Comparison of ENCODE assay signal across 18 cellular contexts in the genomic region with DNA sequence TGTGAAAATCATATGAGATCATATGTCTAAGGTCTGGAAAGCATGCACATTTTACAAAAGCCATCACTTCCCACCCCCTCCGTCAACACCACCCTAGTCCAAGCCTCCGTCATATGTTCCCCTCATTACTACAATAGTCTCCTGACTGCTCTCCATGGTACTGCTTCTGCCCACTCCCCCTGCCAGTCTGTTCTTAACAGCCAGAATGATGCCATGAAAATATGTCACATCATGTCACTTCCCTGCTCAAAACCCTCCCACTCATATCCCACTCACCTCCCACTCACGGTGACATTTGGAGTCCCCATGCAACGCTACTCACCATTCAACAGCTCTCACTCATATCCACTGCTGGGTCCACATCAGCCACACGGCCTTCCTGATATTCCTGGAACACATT.
DNase-seq lines count a peak whose midpoint lies in the region; ATAC-seq, FAIRE-seq and TF ChIP-seq lines count a peak whose summit lies in the region.
"Had no signal": no experiment of that assay in that cellular context is flagged by ENCODE, and none has a peak within 500 bp of the region (broad histone marks: within the 10 kb centered on the region; RNA-seq: fewer than 3 reads in every experiment).

No MANE protein-coding gene starts in this region.

- H3K79me2 ChIP-seq in HepG2 (ENCODE audit: insufficient read depth, low read length) = no peaks in the 10 kb centered on the region
- no peaks in the 10 kb centered on the region for H3K79me2 ChIP-seq in GM12878 (ENCODE audit: control insufficient read depth, insufficient read depth, low read length)

- H3K4me2 ChIP-seq in HepG2 (ENCODE audit: low read depth, low read length) (no peak overlapping the region), GM12878 (ENCODE audit: control insufficient read depth, insufficient read depth) (no peak overlapping the region)

- ATAC-seq in HepG2 (no peak), right lobe of liver (no peak), GM12878 (no peak), lower lobe of right lung (no peak)

- RAD21 ChIA-PET in GM12878 (lab: Charles Lee; ENCODE audit: unreplicated experiment) = no interaction called here

- no peak overlapping the region for H3K4me3 ChIP-seq in HepG2 (replicated peaks in 1 of 3; ENCODE audit: insufficient read depth in 1 of 3, low read depth in 2 of 3, low read length in 3 of 3)
- no peak overlapping the region for H3K4me3 ChIP-seq in right lobe of liver
- no peak overlapping the region for H3K4me3 ChIP-seq in GM12878
- no peak overlapping the region for H3K4me3 ChIP-seq in liver (ENCODE audit: low read depth in 1 of 3, low read length in 3 of 3)
- H3K4me3 ChIP-seq in lower lobe of right lung = no peak overlapping the region
- H3K4me3 ChIP-seq: HAP-1 had no signal

- DNase-seq in HepG2 (ENCODE audit: low spot score) (no peak), right lobe of liver (no peak), GM12878 (ENCODE audit: low read depth, low spot score) (no peak), lower lobe of right lung (no peak), midbrain (lab: John Stamatoyannopoulos, UW) (no peak)
- no peak for DNase-seq in activated CD4-positive, alpha-beta T cell treated with anti-CD3 and anti-CD28 coated beads for 4 hours
- DNase-seq in activated naive CD4-positive, alpha-beta T cell treated with Interleukin-2 at 50 U/mL for 16 hours = no peak
- DNase-seq: 8988T; ACHN; C1 segment of cervical spinal cord; Calu3; CD4-positive, alpha-beta T cell; DMS 273 treated with DMSO at 0.1 percent for 48 hours; GOT3 had no signal

- WGBS in HepG2 (ENCODE audit: low lambda C conversion rate) = 34% methylated on average over 5 of the region's 5 CpGs
- WGBS in right lobe of liver (ENCODE audit: insufficient coverage, low coverage, low lambda C conversion rate, missing lambda C conversion rate) = 61% methylated on average over 5 of the region's 5 CpGs
- WGBS in GM12878 (ENCODE audit: insufficient coverage, insufficient replicate concordance, low lambda C conversion rate, missing lambda C conversion rate) = 75% methylated on average over 5 of the region's 5 CpGs
- 65% methylated on average over 5 of the region's 5 CpGs for WGBS in liver

- BruUV-seq in HepG2 (replicated peaks; lab: Mats Ljungman, UMichigan) = no TSS peak
- BruUV-seq in GM12878 (replicated peaks; lab: Mats Ljungman, UMichigan) = no TSS peak

- in situ Hi-C loops in HepG2 (cut with HindIII; ENCODE audit: extremely low pct_ligation_motif_present, low pct_unique_long_range_greater_than_20kb) = no loop called here
- in situ Hi-C loops in GM12878 (cut with MboI) = no loop called here

- no peak overlapping the region for H2AFZ ChIP-seq in HepG2 (ENCODE audit: low read length)
- H2AFZ ChIP-seq in GM12878 (ENCODE audit: control insufficient read depth, low read depth, low read length) = no peak overlapping the region

- H3K4me1 ChIP-seq in HepG2 (ENCODE audit: insufficient read depth, low read length) (no peaks in the 10 kb centered on the region), right lobe of liver (no peaks in the 10 kb centered on the region), GM12878 (ENCODE audit: control insufficient read depth, insufficient read depth, low read length) (no peaks in the 10 kb centered on the region), liver (ENCODE audit: control insufficient read depth in 4 of 4, insufficient read depth in 4 of 4, low read length in 3 of 4) (no peaks in the 10 kb centered on the region), lower lobe of right lung (no peaks in the 10 kb centered on the region)
- H3K4me1 ChIP-seq: HAP-1 had no signal

- SMC1A ChIA-PET in GM12878 (lab: Charles Lee; ENCODE audit: uncharacterized antibody, unreplicated experiment) = interaction anchor here (1.0 to 2.2 kb wide), 2 partner anchors 9 to 33 kb away, joined by 3 to 5 read pairs; no protein-coding TSS in a partner anchor

- no peaks in the 10 kb centered on the region for H4K20me1 ChIP-seq in HepG2 (ENCODE audit: insufficient read depth, low read length)
- H4K20me1 ChIP-seq in GM12878 (ENCODE audit: control insufficient read depth, insufficient read depth) = no peaks in the 10 kb centered on the region

- TF ChIP-seq CTCF in HepG2 (CRISPR knock-in tag; IDR thresholded peaks at IDR 0.05) = no peak
- TF ChIP-seq CTCF in right lobe of liver (IDR thresholded peaks at IDR 0.05) = no peak
- TF ChIP-seq CTCF in GM12878 (IDR thresholded peaks at IDR 0.05 in 2 of 3, conservative IDR thresholded peaks at IDR 0.05 in 1 of 3; ENCODE audit: control insufficient read depth in 2 of 3, extremely low read depth in 1 of 3, insufficient read depth in 1 of 3, low read depth in 3 of 3, low read length in 3 of 3) = no peak
- no peak for TF ChIP-seq CTCF in liver (IDR thresholded peaks at IDR 0.05; ENCODE audit: low read depth, low read length, missing input control)
- TF ChIP-seq CTCF in lower lobe of right lung (IDR thresholded peaks at IDR 0.05) = no peak

- H3K27ac ChIP-seq in HepG2 (ENCODE audit: extremely low read length, insufficient read depth, low read length) (no peak overlapping the region), right lobe of liver (no peak overlapping the region), GM12878 (ENCODE audit: control insufficient read depth, insufficient read depth) (no peak overlapping the region), liver (ENCODE audit: low read depth in 1 of 2, low read length in 2 of 2) (no peak overlapping the region), lower lobe of right lung (no peak overlapping the region)
- H3K27ac ChIP-seq: HL-60 had no signal

- no peak overlapping the region for H3K9ac ChIP-seq in HepG2 (ENCODE audit: insufficient read depth, low read depth, low read length)
- no peak overlapping the region for H3K9ac ChIP-seq in GM12878 (ENCODE audit: control insufficient read depth, insufficient read depth, low read length)
- H3K9ac ChIP-seq in liver (ENCODE audit: low read depth in 1 of 2, low read length in 2 of 2) = no peak overlapping the region

- CTCF ChIA-PET in HepG2 (lab: Yijun Ruan, JAX; ENCODE audit: low intra/inter-chr PET ratio, low total read pairs) = no interaction called here
- CTCF ChIA-PET in GM12878 (lab: Yijun Ruan, JAX) = interaction anchor here (1.4 to 1.6 kb wide), 2 partner anchors 27 to 33 kb away, joined by 3 to 4 read pairs; no protein-coding TSS in a partner anchor

- intact Hi-C loops in HepG2 (cut with micrococcal nuclease; ENCODE audit: unreplicated experiment) = no loop called here
- intact Hi-C loops in right lobe of liver (cut with DNase I) = no loop called here
- intact Hi-C loops in GM12878 (cut with micrococcal nuclease; ENCODE audit: unreplicated experiment) = no loop called here
- intact Hi-C loops in lower lobe of right lung (cut with DNase I) = no loop called here

- no peak for TF ChIP-seq RAD21 in HepG2 (CRISPR knock-in tag; IDR thresholded peaks at IDR 0.05)
- TF ChIP-seq RAD21 in GM12878 (IDR thresholded peaks at IDR 0.05; ENCODE audit: insufficient read depth, low read depth, low read length) = no peak
- no peak for TF ChIP-seq RAD21 in liver (IDR thresholded peaks at IDR 0.05)

- H3K27me3 ChIP-seq in HepG2 (ENCODE audit: control insufficient read depth in 1 of 2, insufficient read depth in 2 of 2, low read length in 2 of 2) = no peaks in the 10 kb centered on the region; a peak in 1 of 5 replicates
- no peaks in the 10 kb centered on the region for H3K27me3 ChIP-seq in right lobe of liver
- no peaks in the 10 kb centered on the region for H3K27me3 ChIP-seq in GM12878 (replicated peaks in 1 of 2; ENCODE audit: control insufficient read depth in 2 of 2, insufficient read depth in 2 of 2, low read length in 1 of 2)
- peaks cover 0 to 9% (median 0%) of the 10 kb centered on the region in 4 donors for H3K27me3 ChIP-seq in liver (ENCODE audit: control insufficient read depth in 4 of 4, insufficient read depth in 4 of 4, low read length in 3 of 4)
- peaks cover 4% of the 10 kb centered on the region for H3K27me3 ChIP-seq in lower lobe of right lung (ENCODE audit: low read depth)

- TF ChIP-seq POLR2A in HepG2 (IDR thresholded peaks at IDR 0.05; ENCODE audit: insufficient read depth in 1 of 2, low read depth in 2 of 2, low read length in 2 of 2) = no peak
- no peak for TF ChIP-seq POLR2A in right lobe of liver (IDR thresholded peaks at IDR 0.05)
- no peak for TF ChIP-seq POLR2A in GM12878 (IDR thresholded peaks at IDR 0.05; ENCODE audit: low read depth, low read length)

- H3K36me3 ChIP-seq in HepG2 (replicated peaks in 1 of 2; ENCODE audit: control insufficient read depth in 1 of 2, insufficient read depth in 2 of 2, low read length in 2 of 2) (no peaks in the 10 kb centered on the region), right lobe of liver (no peaks in the 10 kb centered on the region), GM12878 (ENCODE audit: control insufficient read depth in 2 of 2, insufficient read depth in 2 of 2, low read length in 1 of 2) (no peaks in the 10 kb centered on the region), liver (ENCODE audit: control insufficient read depth in 4 of 4, insufficient read depth in 3 of 4, low read depth in 1 of 4, low read length in 3 of 4) (no peaks in the 10 kb centered on the region), lower lobe of right lung (no peaks in the 10 kb centered on the region)
- H3K36me3 ChIP-seq: HAP-1 had no signal

- TF ChIP-seq EP300 in HepG2 (IDR thresholded peaks at IDR 0.05; ENCODE audit: low read depth in 2 of 2, low read length in 2 of 2) (no peak), HepG2 (CRISPR knock-in tag; IDR thresholded peaks at IDR 0.05; ENCODE audit: borderline replicate concordance) (no peak), GM12878 (IDR thresholded peaks at IDR 0.05; ENCODE audit: borderline replicate concordance in 1 of 2, control insufficient read depth in 1 of 2, low read depth in 2 of 2, low read length in 2 of 2) (no peak)

- POLR2A ChIA-PET in HepG2 (lab: Yijun Ruan, JAX) = no interaction called here
- POLR2A ChIA-PET in GM12878 (lab: Charles Lee) = no interaction called here

- FAIRE-seq in HepG2 (lab: Jason Lieb, UNC) = no peak
- FAIRE-seq in GM12878 (lab: Jason Lieb, UNC) = no peak
- FAIRE-seq: GM12891 had no signal

- H3K9me3 ChIP-seq in HepG2 (ENCODE audit: low read length) = 0 out of 2 replicates have a peak, but pooled peaks cover 5% of the 10 kb centered on the region
- no peaks in the 10 kb centered on the region for H3K9me3 ChIP-seq in right lobe of liver
- H3K9me3 ChIP-seq in GM12878 (replicated peaks; ENCODE audit: control insufficient read depth, insufficient read depth, low read length) = no peaks in the 10 kb centered on the region; the same call in 1 of the 3 replicates
- no peaks in the 10 kb centered on the region for H3K9me3 ChIP-seq in liver (ENCODE audit: control insufficient read depth in 4 of 4, low read length in 3 of 4)
- H3K9me3 ChIP-seq in lower lobe of right lung = no peaks in the 10 kb centered on the region
- H3K9me3 ChIP-seq: HAP-1 had no signal
